In the genomic region with DNA sequence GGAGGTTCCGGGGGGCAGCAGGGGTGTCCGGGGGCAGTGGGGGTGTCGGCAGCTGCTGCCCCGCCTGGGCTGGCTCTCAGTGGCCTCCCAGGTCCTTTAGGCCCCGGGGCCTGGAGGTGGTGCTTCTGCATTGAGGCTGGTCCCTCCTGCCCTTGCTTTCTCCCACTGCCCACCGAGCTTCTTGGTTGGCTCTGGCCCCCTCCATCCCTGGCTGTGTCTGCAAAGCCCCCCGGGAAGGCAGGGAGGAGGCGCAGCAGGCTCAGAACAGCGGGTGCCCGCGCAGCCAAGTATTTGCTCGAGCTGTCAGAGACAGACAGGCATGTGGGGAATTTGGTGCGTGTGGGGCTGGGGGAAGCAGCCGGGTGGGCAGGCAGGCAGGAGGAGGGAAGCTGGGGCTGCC, we compare ENCODE assay signal across 12 cellular contexts. TPM values are rescaled to one million over a fixed set of nuclear protein-coding genes. Genes with fewer than 3 reads are reported as not detected.
DNase-seq lines count a peak whose midpoint lies in the region; ATAC-seq, FAIRE-seq and TF ChIP-seq lines count a peak whose summit lies in the region.
"Had no signal": no experiment of that assay in that cellular context is flagged by ENCODE, and none has a peak within 500 bp of the region (broad histone marks: within the 10 kb centered on the region; RNA-seq: fewer than 3 reads in every experiment).

No MANE protein-coding gene starts in this region.

- no peak overlapping the region for H3K27ac Mint-ChIP-seq in activated T-helper 2 cell treated with anti-CD3 and anti-CD28 coated beads, Interferon-gamma antibody, Interleukin-2, Interleukin-4, amounts not matched to agents 10 μg/mL and 5 μg/mL and 100 μg/mL, durations not matched to agents 14 hours and 24 hours and 36 hours

- no peak for TF ChIP-seq CTCF in fibroblast of pulmonary artery (IDR thresholded peaks at IDR 0.05; ENCODE audit: low read length, missing control alignments)
- no peak for TF ChIP-seq CTCF in pancreas (IDR thresholded peaks at IDR 0.05)

- intact Hi-C loops in pancreas (cut with DNase I) (no loop called here), sciatic nerve (cut with DNase I) (no loop called here)
- intact Hi-C loops in activated T-helper 2 cell treated with anti-CD3 and anti-CD28 coated beads, Interferon-gamma antibody, Interleukin-2, Interleukin-4, amounts not matched to agents 10 μg/mL and 5 μg/mL and 100 μg/mL, durations not matched to agents 14 hours and 24 hours and 36 hours (cut with micrococcal nuclease), result no loop called here

- H3K9me3 ChIP-seq in BLaER1 treated with 17β-estradiol and CSF1 and Interleukin-3, amounts not matched to agents 10 nM and 100 nM (replicated peaks in 1 of 11), result no peaks in the 10 kb centered on the region
- H3K9me3 ChIP-seq in SJSA1 (replicated peaks) (no peaks in the 10 kb centered on the region), pancreas (no peaks in the 10 kb centered on the region)

- peaks cover 98 to 100% (median 99%) of the 10 kb centered on the region in 10 experiments for H3K4me1 ChIP-seq in BLaER1 treated with 17β-estradiol and CSF1 and Interleukin-3, amounts not matched to agents 10 nM and 100 nM
- H3K4me1 ChIP-seq in SJSA1 (replicated peaks) (peaks cover 72% of the 10 kb centered on the region), pancreas (peaks cover 82 to 100% (median 91%) of the 10 kb centered on the region in 3 donors)

- peak overlapping the region; percentile 68 to 80 (median 71) for H3K9ac ChIP-seq in BLaER1 treated with 17β-estradiol and CSF1 and Interleukin-3, amounts not matched to agents 10 nM and 100 nM

- H3K4me3 ChIP-seq in BLaER1 treated with 17β-estradiol and CSF1 and Interleukin-3, amounts not matched to agents 10 nM and 100 nM, result peak overlapping the region; percentile 8 to 62 (median 52); a peak in 19 of 20 replicates
- H3K4me3 ChIP-seq in SJSA1, result peak overlapping the region; percentile 29
- H3K4me3 ChIP-seq in fibroblast of pulmonary artery (replicated peaks; ENCODE audit: low read depth, low read length), result peak overlapping the region; percentile 36
- H3K4me3 ChIP-seq in pancreas, result peak overlapping the region in 2 of 4 donors; percentile 22 to 35

- H3K4me2 ChIP-seq in BLaER1 treated with 17β-estradiol and CSF1 and Interleukin-3, amounts not matched to agents 10 nM and 100 nM, result peak overlapping the region; percentile 93 to 100 (median 99)

- ATAC-seq in pancreas (no peak), HG03159 (IDR thresholded peaks at IDR 0.05; ENCODE audit: unreplicated experiment) (no peak), sciatic nerve (no peak)

- WGBS in pancreas, 2 donors, result 6 to 7% methylated on average over 14 of the region's 14 CpGs

- H3K36me3 ChIP-seq in BLaER1 treated with 17β-estradiol and CSF1 and Interleukin-3, amounts not matched to agents 10 nM and 100 nM, result 0 out of 22 replicates have a peak, but pooled peaks cover 0 to 4% (median 0%) of the 10 kb centered on the region in 11 experiments
- peaks cover 26% of the 10 kb centered on the region for H3K36me3 ChIP-seq in SJSA1
- no peaks in the 10 kb centered on the region for H3K36me3 ChIP-seq in pancreas

- H3K27ac ChIP-seq in BLaER1 treated with 17β-estradiol and CSF1 and Interleukin-3, amounts not matched to agents 10 nM and 100 nM, result peak overlapping the region; percentile 29 to 95 (median 78); a peak in 21 of 22 replicates
- H3K27ac ChIP-seq in SJSA1, result peak overlapping the region; percentile 77
- H3K27ac ChIP-seq in pancreas, result peak overlapping the region; percentile 80 to 96 (median 92)

- H3K9me3 Mint-ChIP-seq in activated T-helper 2 cell treated with anti-CD3 and anti-CD28 coated beads, Interferon-gamma antibody, Interleukin-2, Interleukin-4, amounts not matched to agents 10 μg/mL and 5 μg/mL and 100 μg/mL, durations not matched to agents 14 hours and 24 hours and 36 hours, result no peaks in the 10 kb centered on the region
- H3K9me3 Mint-ChIP-seq: stimulated activated naive CD8-positive, alpha-beta T cell treated with anti-CD3 and anti-CD28 coated beads, Interleukin-15, Interleukin-2, amounts not matched to agents 100 ng/mL and 50 ng/mL, for 24 hours had no signal

- no peak overlapping the region for H3K4me3 Mint-ChIP-seq in activated T-helper 2 cell treated with anti-CD3 and anti-CD28 coated beads, Interferon-gamma antibody, Interleukin-2, Interleukin-4, amounts not matched to agents 10 μg/mL and 5 μg/mL and 100 μg/mL, durations not matched to agents 14 hours and 24 hours and 36 hours (ENCODE audit: low read depth)

- H3K27me3 Mint-ChIP-seq in activated T-helper 2 cell treated with anti-CD3 and anti-CD28 coated beads, Interferon-gamma antibody, Interleukin-2, Interleukin-4, amounts not matched to agents 10 μg/mL and 5 μg/mL and 100 μg/mL, durations not matched to agents 14 hours and 24 hours and 36 hours (ENCODE audit: low read depth), result no peaks in the 10 kb centered on the region
- H3K27me3 Mint-ChIP-seq: stimulated activated naive CD8-positive, alpha-beta T cell treated with anti-CD3 and anti-CD28 coated beads, Interleukin-15, Interleukin-2, amounts not matched to agents 100 ng/mL and 50 ng/mL, for 24 hours had no signal

- peaks cover 10 to 88% (median 40%) of the 10 kb centered on the region in 11 experiments; a peak in 17 of 22 replicates for H4K20me1 ChIP-seq in BLaER1 treated with 17β-estradiol and CSF1 and Interleukin-3, amounts not matched to agents 10 nM and 100 nM

- no peaks in the 10 kb centered on the region for H3K36me3 Mint-ChIP-seq in activated T-helper 2 cell treated with anti-CD3 and anti-CD28 coated beads, Interferon-gamma antibody, Interleukin-2, Interleukin-4, amounts not matched to agents 10 μg/mL and 5 μg/mL and 100 μg/mL, durations not matched to agents 14 hours and 24 hours and 36 hours (ENCODE audit: low read depth)

- peaks cover 5% of the 10 kb centered on the region for H3K4me1 Mint-ChIP-seq in activated T-helper 2 cell treated with anti-CD3 and anti-CD28 coated beads, Interferon-gamma antibody, Interleukin-2, Interleukin-4, amounts not matched to agents 10 μg/mL and 5 μg/mL and 100 μg/mL, durations not matched to agents 14 hours and 24 hours and 36 hours (ENCODE audit: low read depth)

- no peak for FAIRE-seq in pancreas (lab: Jason Lieb, UNC)
- FAIRE-seq: islet of Langerhans had no signal

- DNase-seq in SJSA1 (ENCODE audit: low read depth in 1 of 2, low spot score in 2 of 2) (peak in 1 of 2 experiments; percentile 84), fibroblast of pulmonary artery (ENCODE audit: low read depth) (no peak), pancreas (peak in 2 of 6 donors; percentile 56 to 73), sciatic nerve (ENCODE audit: low spot score) (no peak), mesenteric fat pad (ENCODE audit: low spot score) (no peak)
- DNase-seq in activated T-helper 2 cell treated with anti-CD3 and anti-CD28 coated beads, Interferon-gamma antibody, Interleukin-2, Interleukin-4, amounts not matched to agents 10 μg/mL and 5 μg/mL and 100 μg/mL, durations not matched to agents 14 hours and 24 hours and 36 hours (ENCODE audit: low spot score), result no peak
- DNase-seq: activated CD8-positive, alpha-beta memory T cell treated with anti-CD3 and anti-CD28 coated beads, Interleukin-2, amount 50 U/mL, for 48 hours; NCI-H510A had no signal

- H3K27me3 ChIP-seq in BLaER1 treated with 17β-estradiol and CSF1 and Interleukin-3, amounts not matched to agents 10 nM and 100 nM, result no peaks in the 10 kb centered on the region
- H3K27me3 ChIP-seq in SJSA1 (replicated peaks) (no peaks in the 10 kb centered on the region), pancreas (no peaks in the 10 kb centered on the region)

RNA-seq across cellular contexts. Expression of gene CXXC5, which starts 11.5 kb away (rescaled TPM):
- 101 and 114 TPM in 2 replicates for total RNA-seq in SJSA1 (2014; rRNA removed; shearing (Covaris generic))
- total RNA-seq in pancreas (10 to 100 TPM; 39.5 to 70.5 (median 45.4) TPM), sciatic nerve (62.7 TPM), mesenteric fat pad (33.0 TPM)
- 10 to 100 TPM; 33.0 to 36.4 TPM for polyA plus RNA-seq in pancreas
- 1.3 and 2.9 TPM in 2 replicates for total RNA-seq in activated T-helper 2 cell treated with anti-CD3 and anti-CD28 coated beads, Interferon-gamma antibody, Interleukin-2, Interleukin-4, amounts not matched to agents 10 μg/mL and 5 μg/mL and 100 μg/mL, durations not matched to agents 14 hours and 24 hours and 36 hours
